13 cellular contexts compared by ENCODE assay signal in genomic region chr1:225435957-225436392, GRCh38. TPM values are rescaled to one million over a fixed set of nuclear protein-coding genes. Genes with fewer than 3 reads are reported as not detected.
A peak's percentile ranks its signal among the peaks of the same experiment; 100 is the strongest.
DNase-seq lines count a peak whose midpoint lies in the region; ATAC-seq, FAIRE-seq and TF ChIP-seq lines count a peak whose summit lies in the region.
"Had no signal": no experiment of that assay in that cellular context is flagged by ENCODE, and none has a peak within 500 bp of the region (broad histone marks: within the 10 kb centered on the region; RNA-seq: fewer than 3 reads in every experiment).

No MANE protein-coding gene starts in this region.

- H3K36me3 Mint-ChIP-seq in activated CD4-positive, alpha-beta memory T cell treated with anti-CD3 and anti-CD28 coated beads for 36 hours = no peaks in the 10 kb centered on the region
- H3K36me3 Mint-ChIP-seq in activated CD4-positive, alpha-beta memory T cell treated with anti-CD3 and anti-CD28 coated beads, Interleukin-2, amount 10 ng/mL, durations not matched to agents 7 days and 5 days (ENCODE audit: low read depth) = no peaks in the 10 kb centered on the region
- H3K36me3 Mint-ChIP-seq in stimulated activated memory B cell treated with anti-CD40 and anti-IgM and Interleukin-4, amounts not matched to agents 10 μg/mL and 1 μg/mL and 100 μg/mL, for 72 hours = no peaks in the 10 kb centered on the region
- H3K36me3 Mint-ChIP-seq: T-cell had no signal

- POLR2A ChIA-PET in activated CD4-positive, alpha-beta memory T cell treated with anti-CD3 and anti-CD28 coated beads for 36 hours (lab: Charles Lee) = no interaction called here
- POLR2A ChIA-PET in activated CD4-positive, alpha-beta memory T cell treated with anti-CD3 and anti-CD28 coated beads, Interleukin-2, amount 10 ng/mL, durations not matched to agents 7 days and 5 days (lab: Charles Lee) = interaction anchor here (1.4 kb wide), 1 partner anchor 8 kb away, joined by 4 read pairs; the partner anchor contains the start of gene LBR

- peaks cover 3% of the 10 kb centered on the region for H3K4me1 Mint-ChIP-seq in activated CD4-positive, alpha-beta memory T cell treated with anti-CD3 and anti-CD28 coated beads for 36 hours (ENCODE audit: low read depth)
- H3K4me1 Mint-ChIP-seq in activated CD4-positive, alpha-beta memory T cell treated with anti-CD3 and anti-CD28 coated beads, Interleukin-2, amount 10 ng/mL, durations not matched to agents 7 days and 5 days = peaks cover 10% of the 10 kb centered on the region
- H3K4me1 Mint-ChIP-seq in stimulated activated memory B cell treated with anti-CD40 and anti-IgM and Interleukin-4, amounts not matched to agents 10 μg/mL and 1 μg/mL and 100 μg/mL, for 72 hours = peaks cover 23% of the 10 kb centered on the region

- CTCF ChIA-PET in activated CD4-positive, alpha-beta memory T cell treated with anti-CD3 and anti-CD28 coated beads for 36 hours (lab: Charles Lee) = no interaction called here
- CTCF ChIA-PET in activated CD4-positive, alpha-beta memory T cell treated with anti-CD3 and anti-CD28 coated beads, Interleukin-2, amount 10 ng/mL, durations not matched to agents 7 days and 5 days (lab: Charles Lee) = no interaction called here

- peak overlapping the region; percentile 14 for H3K27ac Mint-ChIP-seq in activated CD4-positive, alpha-beta memory T cell treated with anti-CD3 and anti-CD28 coated beads for 36 hours
- H3K27ac Mint-ChIP-seq in activated CD4-positive, alpha-beta memory T cell treated with anti-CD3 and anti-CD28 coated beads, Interleukin-2, amount 10 ng/mL, durations not matched to agents 7 days and 5 days = no peak overlapping the region
- H3K27ac Mint-ChIP-seq in stimulated activated memory B cell treated with anti-CD40 and anti-IgM and Interleukin-4, amounts not matched to agents 10 μg/mL and 1 μg/mL and 100 μg/mL, for 72 hours = peak overlapping the region; percentile 79
- H3K27ac Mint-ChIP-seq: T-cell had no signal

- H3K4me3 Mint-ChIP-seq in activated CD4-positive, alpha-beta memory T cell treated with anti-CD3 and anti-CD28 coated beads for 36 hours = no peak overlapping the region
- H3K4me3 Mint-ChIP-seq in activated CD4-positive, alpha-beta memory T cell treated with anti-CD3 and anti-CD28 coated beads, Interleukin-2, amount 10 ng/mL, durations not matched to agents 7 days and 5 days = no peak overlapping the region
- peak overlapping the region; percentile 55 for H3K4me3 Mint-ChIP-seq in stimulated activated memory B cell treated with anti-CD40 and anti-IgM and Interleukin-4, amounts not matched to agents 10 μg/mL and 1 μg/mL and 100 μg/mL, for 72 hours
- H3K4me3 Mint-ChIP-seq: T-cell had no signal

- intact Hi-C loops in activated CD4-positive, alpha-beta memory T cell treated with anti-CD3 and anti-CD28 coated beads for 36 hours (cut with micrococcal nuclease) = no loop called here

- peaks cover 6% of the 10 kb centered on the region for H3K9me3 Mint-ChIP-seq in activated CD4-positive, alpha-beta memory T cell treated with anti-CD3 and anti-CD28 coated beads for 36 hours
- H3K9me3 Mint-ChIP-seq in activated CD4-positive, alpha-beta memory T cell treated with anti-CD3 and anti-CD28 coated beads, Interleukin-2, amount 10 ng/mL, durations not matched to agents 7 days and 5 days = no peaks in the 10 kb centered on the region
- H3K9me3 Mint-ChIP-seq in stimulated activated memory B cell treated with anti-CD40 and anti-IgM and Interleukin-4, amounts not matched to agents 10 μg/mL and 1 μg/mL and 100 μg/mL, for 72 hours = no peaks in the 10 kb centered on the region
- H3K9me3 Mint-ChIP-seq: T-cell had no signal

- no peak for FAIRE-seq in urothelium cell line (lab: Jason Lieb, UNC)
- FAIRE-seq: kidney had no signal

- ATAC-seq in GM21737 (IDR thresholded peaks at IDR 0.05; ENCODE audit: unreplicated experiment) = peak; percentile 59
- peak; percentile 75 for ATAC-seq in HG03432 (IDR thresholded peaks at IDR 0.05; ENCODE audit: unreplicated experiment)
- ATAC-seq in stimulated activated memory B cell treated with anti-CD40 and anti-IgM and Interleukin-4, amounts not matched to agents 10 μg/mL and 1 μg/mL and 100 μg/mL, for 72 hours = peak; percentile 84
- ATAC-seq: T-cell had no signal

- H3K27me3 Mint-ChIP-seq in activated CD4-positive, alpha-beta memory T cell treated with anti-CD3 and anti-CD28 coated beads for 36 hours = no peaks in the 10 kb centered on the region
- H3K27me3 Mint-ChIP-seq in activated CD4-positive, alpha-beta memory T cell treated with anti-CD3 and anti-CD28 coated beads, Interleukin-2, amount 10 ng/mL, durations not matched to agents 7 days and 5 days = peaks cover 5% of the 10 kb centered on the region
- H3K27me3 Mint-ChIP-seq in stimulated activated memory B cell treated with anti-CD40 and anti-IgM and Interleukin-4, amounts not matched to agents 10 μg/mL and 1 μg/mL and 100 μg/mL, for 72 hours = no peaks in the 10 kb centered on the region
- H3K27me3 Mint-ChIP-seq: T-cell had no signal

- TF ChIP-seq CTCF in GM20000 (IDR thresholded peaks at IDR 0.05; ENCODE audit: extremely low read depth, missing control alignments) = no peak

- DNase-seq in activated CD4-positive, alpha-beta memory T cell treated with anti-CD3 and anti-CD28 coated beads for 36 hours = no peak
- no peak for DNase-seq in activated CD4-positive, alpha-beta memory T cell treated with anti-CD3 and anti-CD28 coated beads, Interleukin-2, amount 10 ng/mL, durations not matched to agents 7 days and 5 days
- DNase-seq in GM20000 (ENCODE audit: low spot score) (no peak), SHP77 (lab: John Stamatoyannopoulos, UW) (no peak), urothelium cell line (ENCODE audit: low spot score) (no peak)
- DNase-seq: HCEC 1CT; kidney; NCI-H446; stimulated activated CD4-positive, alpha-beta T cell treated with anti-CD3 and anti-CD28 coated beads, Interleukin-1b, Interleukin-23, amount 100 ng/mL, for 48 hours; T-cell had no signal

RNA-seq across cellular contexts. Expression of gene LBR, which starts 8.1 kb away (rescaled TPM):
- total RNA-seq in activated CD4-positive, alpha-beta memory T cell treated with anti-CD3 and anti-CD28 coated beads for 36 hours = 100 to 1,000 TPM; 146 to 148 TPM
- total RNA-seq in activated CD4-positive, alpha-beta memory T cell treated with anti-CD3 and anti-CD28 coated beads, Interleukin-2, amount 10 ng/mL, durations not matched to agents 7 days and 5 days = 100 to 1,000 TPM; 251 to 259 TPM
